Comparison of ENCODE assay signal across 25 cellular contexts in genomic region chr4:6287017-6287788, GRCh38.
"Had no signal": no experiment of that assay in that cellular context is flagged by ENCODE, and none has a peak within 500 bp of the region (broad histone marks: within the 10 kb centered on the region; RNA-seq: fewer than 3 reads in every experiment).

No MANE protein-coding gene starts in this region.

- FAIRE-seq: islet of Langerhans, kidney, small intestine had no signal

- ATAC-seq: lower lobe of right lung; natural killer cell; psoas muscle; stimulated activated effector memory CD8-positive, alpha-beta T cell treated with anti-CD3 and anti-CD28 coated beads, Interleukin-12 subunit alpha, Interleukin-12 subunit beta, amount 100 ng/mL, for 72 hours; stimulated activated naive CD8-positive, alpha-beta T cell treated with anti-CD3 and anti-CD28 coated beads, Interleukin-15, amount 100 ng/mL, for 72 hours had no signal

- H2AFZ ChIP-seq: neural progenitor cell, parathyroid adenoma had no signal

- H3K27ac ChIP-seq: lower lobe of right lung, neural progenitor cell, neutrophil, parathyroid adenoma, psoas muscle, sigmoid colon, spleen, transverse colon, upper lobe of left lung, vagina had no signal

- H3K9me3 ChIP-seq: lower lobe of right lung, neutrophil, psoas muscle, sigmoid colon, spleen, transverse colon, upper lobe of left lung, vagina had no signal

- H3K9ac ChIP-seq: neural progenitor cell, parathyroid adenoma had no signal

- H3K4me1 ChIP-seq: neural progenitor cell, parathyroid adenoma, psoas muscle had no signal

- H3K27me3 ChIP-seq: neural progenitor cell, neutrophil, sigmoid colon, spleen, transverse colon, upper lobe of left lung, vagina had no signal

- DNase-seq: head of caudate nucleus; hippocampal formation; immature natural killer cell; kidney; lower lobe of right lung; mammary epithelial cell; mesenchymal stem cell; natural killer cell; nephron progenitor cell; occipital lobe; sigmoid colon; small intestine; spleen; stimulated activated CD4-positive, alpha-beta T cell treated with anti-CD3 and anti-CD28 coated beads, Interleukin-4, amount 100 ng/mL, for 24 hours; stimulated activated naive CD4-positive, alpha-beta T cell treated with Interleukin-2 at 50 U/mL for 16 hours; stimulated activated naive CD8-positive, alpha-beta T cell treated with anti-CD3 and anti-CD28 coated beads, Interleukin-15, amount 100 ng/mL, for 72 hours; transverse colon had no signal

- H3K4me2 ChIP-seq: neural progenitor cell had no signal

- H3K4me3 ChIP-seq: lower lobe of right lung, neural progenitor cell, psoas muscle, sigmoid colon, spleen, transverse colon, upper lobe of left lung, vagina had no signal

- H3K36me3 ChIP-seq: neural progenitor cell, neutrophil, transverse colon had no signal

- H3K79me2 ChIP-seq: parathyroid adenoma had no signal
